8 cellular contexts compared by ENCODE assay signal in the genomic region with DNA sequence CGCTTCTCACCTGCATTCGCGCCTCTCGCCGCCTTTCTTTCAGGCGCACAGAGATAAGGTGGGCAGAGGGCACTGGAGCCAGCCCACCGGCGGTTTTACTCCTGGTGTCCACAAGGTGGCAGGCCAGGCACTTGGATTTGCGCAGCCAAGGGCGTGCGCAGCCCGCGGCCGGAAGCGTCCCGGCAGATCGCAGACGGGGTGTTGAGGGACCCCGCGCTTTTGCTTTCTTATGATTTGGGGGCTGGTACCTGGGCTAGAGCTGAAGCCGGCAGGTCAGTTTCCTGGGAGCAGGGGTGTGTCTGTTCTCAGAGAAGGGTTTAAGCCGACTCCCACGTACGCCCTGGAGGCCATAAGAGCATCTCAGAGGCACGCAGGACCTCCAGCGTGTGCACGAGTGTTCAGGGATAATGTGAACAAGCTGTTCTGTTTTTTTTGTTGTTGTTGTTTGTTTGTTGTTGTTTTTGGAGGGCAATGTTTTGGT.
DNase-seq lines count a peak whose midpoint lies in the region; TF ChIP-seq lines count a peak whose summit lies in the region.

No MANE protein-coding gene starts in this region.

- H3K36me3 Mint-ChIP-seq in activated naive CD4-positive, alpha-beta T cell treated with anti-CD3 and anti-CD28 coated beads for 36 hours (ENCODE audit: low read depth), result no peaks in the 10 kb centered on the region
- no peaks in the 10 kb centered on the region for H3K36me3 Mint-ChIP-seq in type B pancreatic cell

- H3K4me3 ChIP-seq in H7 (ENCODE audit: insufficient read depth, low read depth, low read length), result 0 out of 2 replicates have a peak overlapping the region, but pooled peaks have one; percentile 15
- no peak overlapping the region for H3K4me3 ChIP-seq in LNCaP clone FGC (ENCODE audit: low read depth, low read length)
- H3K4me3 ChIP-seq in SJSA1, result peak overlapping the region; percentile 23
- peak overlapping the region; percentile 31 for H3K4me3 ChIP-seq in cardiac muscle cell

- no peaks in the 10 kb centered on the region for H3K9me3 Mint-ChIP-seq in activated naive CD4-positive, alpha-beta T cell treated with anti-CD3 and anti-CD28 coated beads for 36 hours
- no peaks in the 10 kb centered on the region for H3K9me3 Mint-ChIP-seq in type B pancreatic cell

- peak; percentile 78 for TF ChIP-seq CTCF in LNCaP clone FGC (IDR thresholded peaks at IDR 0.05; ENCODE audit: control insufficient read depth, extremely low read depth, insufficient read depth)
- TF ChIP-seq CTCF in cardiac muscle cell (IDR thresholded peaks at IDR 0.05; ENCODE audit: low read depth, low read length), result peak; percentile 86
- TF ChIP-seq CTCF in type B pancreatic cell (conservative IDR thresholded peaks at IDR 0.05), result peak; percentile 97

- H3K4me3 Mint-ChIP-seq in activated naive CD4-positive, alpha-beta T cell treated with anti-CD3 and anti-CD28 coated beads for 36 hours, result peak overlapping the region; percentile 76
- peak overlapping the region; percentile 80 for H3K4me3 Mint-ChIP-seq in type B pancreatic cell

- H3K27ac Mint-ChIP-seq in activated naive CD4-positive, alpha-beta T cell treated with anti-CD3 and anti-CD28 coated beads for 36 hours, result no peak overlapping the region
- H3K27ac Mint-ChIP-seq in type B pancreatic cell, result no peak overlapping the region

- no peaks in the 10 kb centered on the region for H3K4me1 ChIP-seq in SJSA1 (replicated peaks)
- no peaks in the 10 kb centered on the region for H3K4me1 ChIP-seq in cardiac muscle cell (ENCODE audit: low read depth)

- intact Hi-C loops in activated naive CD4-positive, alpha-beta T cell treated with anti-CD3 and anti-CD28 coated beads for 36 hours (cut with micrococcal nuclease), result loop anchor here (1.0 kb wide), 3 partner anchors 39 to 1415 kb away; no protein-coding TSS in a partner anchor
- intact Hi-C loops in posterior cingulate gyrus (cut with DNase I), result loop anchor here (5.0 kb wide), 1 partner anchor 1414 kb away; no protein-coding TSS in a partner anchor

- peak; percentile 67 for DNase-seq in G401 (ENCODE audit: low spot score)
- DNase-seq in H7, result peak; percentile 85
- no peak for DNase-seq in LNCaP clone FGC (ENCODE audit: low read depth)
- peak; percentile 59 to 64 for DNase-seq in SJSA1 (ENCODE audit: low read depth in 1 of 2, low spot score in 2 of 2)
- DNase-seq in activated naive CD4-positive, alpha-beta T cell treated with anti-CD3 and anti-CD28 coated beads for 36 hours, result peak; percentile 88
- peak; percentile 66 to 86 for DNase-seq in cardiac muscle cell (ENCODE audit: low read depth in 1 of 2, low spot score in 1 of 2)
- DNase-seq in posterior cingulate gyrus, result peak; percentile 42 to 93 (median 72)
- peak; percentile 77 for DNase-seq in type B pancreatic cell (ENCODE audit: extremely low spot score, unreplicated experiment)

- no peaks in the 10 kb centered on the region for H3K9me3 ChIP-seq in SJSA1 (replicated peaks)
- H3K9me3 ChIP-seq in cardiac muscle cell (ENCODE audit: low read depth), result no peaks in the 10 kb centered on the region

- H3K27ac ChIP-seq in SJSA1, result no peak overlapping the region
- H3K27ac ChIP-seq in cardiac muscle cell, result no peak overlapping the region

- H3K36me3 ChIP-seq in H7 (replicated peaks; ENCODE audit: control insufficient read depth, insufficient read depth, low read length) (no peaks in the 10 kb centered on the region), SJSA1 (no peaks in the 10 kb centered on the region), cardiac muscle cell (no peaks in the 10 kb centered on the region)

- CTCF ChIA-PET in activated naive CD4-positive, alpha-beta T cell treated with anti-CD3 and anti-CD28 coated beads for 36 hours (lab: Charles Lee), result interaction anchor here (0.5 to 2.7 kb wide), 18 partner anchors 9 to 1410 kb away, joined by 3 to 8 read pairs (median 3); no protein-coding TSS in a partner anchor

- peaks cover 22% of the 10 kb centered on the region for H3K27me3 Mint-ChIP-seq in activated naive CD4-positive, alpha-beta T cell treated with anti-CD3 and anti-CD28 coated beads for 36 hours (ENCODE audit: low read depth)
- peaks cover 73% of the 10 kb centered on the region for H3K27me3 Mint-ChIP-seq in type B pancreatic cell

- in situ Hi-C loops in G401 (cut with HindIII; ENCODE audit: low sequenced_read_pairs), result no loop called here

- peaks cover 19% of the 10 kb centered on the region for H3K4me1 Mint-ChIP-seq in activated naive CD4-positive, alpha-beta T cell treated with anti-CD3 and anti-CD28 coated beads for 36 hours (ENCODE audit: low read depth)
- peaks cover 7% of the 10 kb centered on the region for H3K4me1 Mint-ChIP-seq in type B pancreatic cell (ENCODE audit: unreplicated experiment)

- H3K27me3 ChIP-seq in H7 (ENCODE audit: control insufficient read depth, insufficient read depth, low read length) (peaks cover 18% of the 10 kb centered on the region), SJSA1 (replicated peaks) (no peaks in the 10 kb centered on the region; the same call in none of the 2 replicates), cardiac muscle cell (peaks cover 63% of the 10 kb centered on the region)
